22 cellular contexts compared by ENCODE assay signal in genomic region chr2:688504-689076, GRCh38.
"Had no signal": no experiment of that assay in that cellular context is flagged by ENCODE, and none has a peak within 500 bp of the region (broad histone marks: within the 10 kb centered on the region; RNA-seq: fewer than 3 reads in every experiment).

No MANE protein-coding gene starts in this region.

- H3K4me3 ChIP-seq: dorsolateral prefrontal cortex, heart right ventricle, left ventricle myocardium inferior, lower lobe of right lung, psoas muscle, spleen, transverse colon had no signal

- H3K4me1 Mint-ChIP-seq: central memory CD8-positive, alpha-beta T cell had no signal

- H3K27ac Mint-ChIP-seq: immature natural killer cell, memory B cell, mesothelial cell of epicardium had no signal

- H3K4me3 Mint-ChIP-seq: central memory CD8-positive, alpha-beta T cell; immature natural killer cell; memory B cell; mesothelial cell of epicardium had no signal

- H3K36me3 ChIP-seq: heart right ventricle, left ventricle myocardium inferior, lower lobe of right lung, neutrophil, spleen, transverse colon had no signal

- DNase-seq: cortex of kidney; dorsolateral prefrontal cortex; effector CD8-positive, alpha-beta T cell; heart right ventricle; immature natural killer cell; left ventricle myocardium inferior; lower lobe of right lung; psoas muscle; retina; spleen; stimulated activated CD4-positive, alpha-beta T cell treated with anti-CD3 and anti-CD28 coated beads, Interleukin-15, amount 100 ng/mL, for 24 hours; stimulated activated CD4-positive, alpha-beta T cell treated with anti-CD3 and anti-CD28 coated beads, Interleukin-2, amount 100 ng/mL, for 24 hours; stimulated activated CD4-positive, alpha-beta T cell treated with anti-CD3 and anti-CD28 coated beads, Interleukin-4, amount 100 ng/mL, for 4 hours; stimulated activated naive CD4-positive, alpha-beta T cell treated with Interleukin-2 at 50 U/mL for 16 hours; transverse colon had no signal

- H3K9me3 ChIP-seq: lower lobe of right lung, neutrophil, psoas muscle had no signal

- H3K27ac ChIP-seq: dorsolateral prefrontal cortex, heart right ventricle, left ventricle myocardium inferior, lower lobe of right lung, neutrophil, psoas muscle, spleen, transverse colon had no signal

- H3K27me3 Mint-ChIP-seq: memory B cell had no signal

- ATAC-seq: lower lobe of right lung, psoas muscle, sciatic nerve had no signal

- H3K27me3 ChIP-seq: dorsolateral prefrontal cortex, spleen, transverse colon had no signal

- H3K4me1 ChIP-seq: left ventricle myocardium inferior, lower lobe of right lung, psoas muscle, transverse colon had no signal

- FAIRE-seq: frontal cortex, keratinocyte had no signal
